ENCODE assay signal across 1 cellular context in the genomic region with DNA sequence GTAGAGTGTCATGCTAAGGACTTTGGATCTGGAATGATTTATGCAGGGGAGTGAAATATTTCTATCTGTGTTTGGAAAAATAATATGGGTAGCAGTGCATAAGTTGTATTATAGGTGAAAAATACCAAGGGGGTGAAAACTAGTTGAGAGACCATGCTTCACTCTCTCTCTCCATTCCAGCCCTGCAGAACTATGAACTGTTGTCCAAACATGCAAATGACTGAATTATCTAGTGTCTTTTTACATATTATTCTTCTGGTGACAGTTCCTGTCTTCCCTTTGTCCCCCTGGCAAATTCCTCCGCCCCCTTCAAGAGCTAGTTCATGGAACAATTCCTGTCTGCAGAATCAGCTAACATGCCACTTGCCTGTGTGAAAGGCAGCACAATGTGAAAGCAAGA.
TF ChIP-seq lines count a peak whose summit lies in the region.

No MANE protein-coding gene starts in this region.

TF ChIP-seq in IMR-90, 13 proteins besides CTCF, POLR2A, EP300 and RAD21:
- TF ChIP-seq RCOR1 (IDR thresholded peaks at IDR 0.05; ENCODE audit: insufficient replicate concordance, low read length) (no peak), MXI1 (IDR thresholded peaks at IDR 0.05; ENCODE audit: borderline replicate concordance, low read depth, low read length) (no peak), NFE2L2 (IDR thresholded peaks at IDR 0.05; ENCODE audit: low read depth, low read length) (no peak)
